Comparison of ENCODE assay signal across 19 cellular contexts in the genomic region with DNA sequence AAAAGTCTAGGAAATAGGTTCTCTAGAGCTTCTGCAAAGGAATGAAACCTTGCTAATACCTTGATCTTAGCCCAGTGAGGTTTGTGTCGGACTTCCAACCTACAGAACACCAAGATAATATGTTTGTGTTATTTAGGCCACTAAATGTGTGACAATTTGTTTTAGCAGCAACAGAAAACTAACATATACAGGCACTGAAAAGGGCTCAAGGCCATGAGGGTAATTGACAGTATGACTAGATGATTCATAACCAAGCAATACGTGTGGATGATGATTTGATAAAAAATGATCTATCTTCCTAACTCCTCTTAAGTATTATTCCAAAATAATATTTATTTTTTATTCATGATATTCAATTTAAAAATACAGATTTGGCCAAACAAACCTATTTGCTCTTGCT.
"Had no signal": no experiment of that assay in that cellular context is flagged by ENCODE, and none has a peak within 500 bp of the region (broad histone marks: within the 10 kb centered on the region; RNA-seq: fewer than 3 reads in every experiment).

No MANE protein-coding gene starts in this region.

- H3K27me3 ChIP-seq: dorsolateral prefrontal cortex, upper lobe of left lung had no signal

- DNase-seq: activated CD4-positive, alpha-beta T cell treated with anti-CD3 and anti-CD28 coated beads for 1 hour; activated T-cell treated with anti-CD3 and anti-CD28 coated beads for 4 hours; caudate nucleus; dorsolateral prefrontal cortex; endodermal cell; head of caudate nucleus; T-helper 17 cell; upper lobe of left lung; WERI-Rb-1 had no signal

- H3K27ac Mint-ChIP-seq: activated naive CD8-positive, alpha-beta T cell; activated T-helper 1 cell treated with anti-CD3 and anti-CD28 coated beads, Interleukin-12 subunit alpha, Interleukin-12 subunit beta, Interleukin-2, Interleukin-4 antibody, amounts not matched to agents 30 ng/mL and 10 ng/mL and 1 ng/mL, durations not matched to agents 14 hours and 24 hours and 36 hours; endodermal cell; natural killer cell treated with Interleukin-12 subunit alpha and Interleukin-12 subunit beta and Interleukin-15 and Interleukin-18, amount 100 ng/mL, for 72 hours; T-helper 17 cell had no signal

- H3K27ac ChIP-seq: dorsolateral prefrontal cortex, neutrophil, parathyroid adenoma, thoracic aorta, upper lobe of left lung, WERI-Rb-1 had no signal

- H3K9me3 Mint-ChIP-seq: activated T-helper 1 cell treated with anti-CD3 and anti-CD28 coated beads, Interleukin-12 subunit alpha, Interleukin-12 subunit beta, Interleukin-2, Interleukin-4 antibody, amounts not matched to agents 30 ng/mL and 10 ng/mL and 1 ng/mL, durations not matched to agents 14 hours and 24 hours and 36 hours; endodermal cell; natural killer cell treated with Interleukin-12 subunit alpha and Interleukin-12 subunit beta and Interleukin-15 and Interleukin-18, amount 100 ng/mL, for 72 hours; stimulated activated naive B cell treated with anti-CD40 and anti-IgM and Interleukin-4, amounts not matched to agents 10 μg/mL and 1 μg/mL and 100 μg/mL, for 72 hours had no signal

- H3K36me3 ChIP-seq: neutrophil, thoracic aorta, upper lobe of left lung, WERI-Rb-1 had no signal

- FAIRE-seq: colon, frontal cortex had no signal

- H3K36me3 Mint-ChIP-seq: activated naive CD8-positive, alpha-beta T cell; natural killer cell treated with Interleukin-12 subunit alpha and Interleukin-12 subunit beta and Interleukin-15 and Interleukin-18, amount 100 ng/mL, for 72 hours; stimulated activated naive B cell treated with anti-CD40 and anti-IgM and Interleukin-4, amounts not matched to agents 10 μg/mL and 1 μg/mL and 100 μg/mL, for 72 hours had no signal

- H2AFZ ChIP-seq: parathyroid adenoma had no signal

- H3K9me3 ChIP-seq: neutrophil, thoracic aorta, upper lobe of left lung had no signal

- H3K9ac ChIP-seq: parathyroid adenoma had no signal

- ATAC-seq: sciatic nerve, T-helper 17 cell had no signal

- H3K79me2 ChIP-seq: parathyroid adenoma had no signal

- H3K4me3 Mint-ChIP-seq: activated naive CD8-positive, alpha-beta T cell; activated T-helper 1 cell treated with anti-CD3 and anti-CD28 coated beads, Interleukin-12 subunit alpha, Interleukin-12 subunit beta, Interleukin-2, Interleukin-4 antibody, amounts not matched to agents 30 ng/mL and 10 ng/mL and 1 ng/mL, durations not matched to agents 14 hours and 24 hours and 36 hours; endodermal cell; natural killer cell treated with Interleukin-12 subunit alpha and Interleukin-12 subunit beta and Interleukin-15 and Interleukin-18, amount 100 ng/mL, for 72 hours; stimulated activated naive B cell treated with anti-CD40 and anti-IgM and Interleukin-4, amounts not matched to agents 10 μg/mL and 1 μg/mL and 100 μg/mL, for 72 hours; T-helper 17 cell had no signal

- H3K4me3 ChIP-seq: dorsolateral prefrontal cortex, thoracic aorta, upper lobe of left lung had no signal

- H3K4me1 ChIP-seq: parathyroid adenoma had no signal

- H3K27me3 Mint-ChIP-seq: T-helper 17 cell had no signal
